In genomic region chr4:78002260-78002659, GRCh38 we compare ENCODE assay signal across 22 cellular contexts. TPM values are rescaled to one million over a fixed set of nuclear protein-coding genes. Genes with fewer than 3 reads are reported as not detected.
A peak's percentile ranks its signal among the peaks of the same experiment; 100 is the strongest.
DNase-seq lines count a peak whose midpoint lies in the region; ATAC-seq and TF ChIP-seq lines count a peak whose summit lies in the region.
"Had no signal": no experiment of that assay in that cellular context is flagged by ENCODE, and none has a peak within 500 bp of the region (broad histone marks: within the 10 kb centered on the region; RNA-seq: fewer than 3 reads in every experiment).

No MANE protein-coding gene starts in this region.

- H3K9ac ChIP-seq in H9 (ENCODE audit: extremely low read depth, insufficient read length, low read length) = no peak overlapping the region
- H3K9ac ChIP-seq: SK-N-SH had no signal

- no peak overlapping the region for H2BK5ac ChIP-seq in H9 (ENCODE audit: insufficient read length, low read length)

- no peaks in the 10 kb centered on the region for H3K79me1 ChIP-seq in H9 (ENCODE audit: insufficient read depth, low read depth, low read length, poor library complexity, severe bottlenecking)

- no peak overlapping the region for H3K4me3 ChIP-seq in SJCRH30
- no peak overlapping the region for H3K4me3 ChIP-seq in fibroblast of the aortic adventitia (ENCODE audit: low read depth, low read length)
- H3K4me3 ChIP-seq: thoracic aorta had no signal

- H3K27ac ChIP-seq in SJCRH30 (peak overlapping the region; percentile 21; the same call in 1 of the 2 replicates), H9 (ENCODE audit: insufficient read length, low read depth, low read length) (no peak overlapping the region)
- H3K27ac ChIP-seq: thoracic aorta had no signal

- H4K8ac ChIP-seq in H9 (replicated peaks; ENCODE audit: insufficient read length, low read depth, low read length) = no peak overlapping the region

- H3K4me1 ChIP-seq in SJCRH30 (peaks cover 19% of the 10 kb centered on the region), H9 (ENCODE audit: insufficient read depth, low read length) (no peaks in the 10 kb centered on the region)

- H2BK20ac ChIP-seq in H9 (ENCODE audit: low read depth, low read length, poor library complexity, severe bottlenecking) = no peak overlapping the region

- H4K5ac ChIP-seq in H9 (ENCODE audit: insufficient read length, low read depth, low read length) = no peak overlapping the region

- H3K23ac ChIP-seq in H9 (ENCODE audit: insufficient read length, low read depth, low read length) = no peak overlapping the region

- peaks cover 0 to 5% of the 10 kb centered on the region in 2 experiments; a peak in 3 of 4 replicates for H3K4me1 Mint-ChIP-seq in H9
- H3K4me1 Mint-ChIP-seq: stimulated activated naive B cell treated with anti-CD40 and anti-IgM and Interleukin-4, amounts not matched to agents 10 μg/mL and 1 μg/mL and 100 μg/mL, for 72 hours had no signal

- no peak overlapping the region for H2AK5ac ChIP-seq in H9 (ENCODE audit: insufficient read length, low read length)

- peaks cover 9% of the 10 kb centered on the region; the same call in 1 of the 2 replicates for H3K9me3 ChIP-seq in SJCRH30 (replicated peaks)
- H3K9me3 ChIP-seq in H9 (ENCODE audit: control insufficient read depth, low read depth, low read length) = no peaks in the 10 kb centered on the region
- H3K9me3 ChIP-seq: SK-N-SH, thoracic aorta had no signal

- H2BK15ac ChIP-seq in H9 (ENCODE audit: low read depth, low read length) = no peak overlapping the region

- H3K4me3 Mint-ChIP-seq in H9 = no peak overlapping the region
- H3K4me3 Mint-ChIP-seq: naive thymus-derived CD4-positive, alpha-beta T cell; stimulated activated naive B cell treated with anti-CD40 and anti-IgM and Interleukin-4, amounts not matched to agents 10 μg/mL and 1 μg/mL and 100 μg/mL, for 72 hours had no signal

- H4K91ac ChIP-seq in H9 (ENCODE audit: insufficient read length, low read depth, low read length) = no peak overlapping the region

- H2BK120ac ChIP-seq in H9 (ENCODE audit: low read depth, low read length, poor library complexity, severe bottlenecking) = no peak overlapping the region

- no peaks in the 10 kb centered on the region for H3K79me2 ChIP-seq in H9 (ENCODE audit: insufficient read depth, low read length)

- no peak overlapping the region for H3T11ph ChIP-seq in H9 (ENCODE audit: low read length)

- H3K4me2 ChIP-seq in H9 (ENCODE audit: insufficient read depth, insufficient read length, low read length) = no peak overlapping the region
- H3K4me2 ChIP-seq: SK-N-SH had no signal

- no peak overlapping the region for H3K56ac ChIP-seq in H9 (ENCODE audit: insufficient read length, low read depth, low read length)

- H3K4ac ChIP-seq in H9 (ENCODE audit: low read depth, low read length) = no peak overlapping the region

- H3K36me3 ChIP-seq in SJCRH30 = no peaks in the 10 kb centered on the region
- H3K36me3 ChIP-seq: thoracic aorta had no signal

- H3K27ac Mint-ChIP-seq in H9 = no peak overlapping the region
- H3K27ac Mint-ChIP-seq: naive thymus-derived CD4-positive, alpha-beta T cell; stimulated activated naive B cell treated with anti-CD40 and anti-IgM and Interleukin-4, amounts not matched to agents 10 μg/mL and 1 μg/mL and 100 μg/mL, for 72 hours had no signal

- no peak overlapping the region for H2AFZ ChIP-seq in H9 (ENCODE audit: low read length)

- H3K27me3 Mint-ChIP-seq in H9 (ENCODE audit: low read depth) = no peaks in the 10 kb centered on the region

- no peak for TF ChIP-seq CTCF in fibroblast of the aortic adventitia (IDR thresholded peaks at IDR 0.05; ENCODE audit: insufficient read depth, low read length)
- no peak for TF ChIP-seq CTCF in H9 (conservative IDR thresholded peaks at IDR 0.05)

- no peak for ATAC-seq in GM18867 (IDR thresholded peaks at IDR 0.05; ENCODE audit: unreplicated experiment)
- ATAC-seq: naive thymus-derived CD4-positive, alpha-beta T cell; stimulated activated naive B cell treated with anti-CD40 and anti-IgM and Interleukin-4, amounts not matched to agents 10 μg/mL and 1 μg/mL and 100 μg/mL, for 72 hours had no signal

- H3K18ac ChIP-seq in H9 (ENCODE audit: insufficient read length, low read depth, low read length) = no peak overlapping the region

- no peaks in the 10 kb centered on the region for H4K20me1 ChIP-seq in H9 (ENCODE audit: control insufficient read depth, insufficient read depth, insufficient read length)

- H3K9me3 Mint-ChIP-seq in H9 = peaks cover 1 to 4% of the 10 kb centered on the region in 2 experiments; a peak in 3 of 5 replicates
- H3K9me3 Mint-ChIP-seq: naive thymus-derived CD4-positive, alpha-beta T cell; stimulated activated naive B cell treated with anti-CD40 and anti-IgM and Interleukin-4, amounts not matched to agents 10 μg/mL and 1 μg/mL and 100 μg/mL, for 72 hours had no signal

- H3K23me2 ChIP-seq in H9 (ENCODE audit: insufficient read length, low read depth, low read length, poor library complexity, severe bottlenecking) = no peaks in the 10 kb centered on the region

- H3K27me3 ChIP-seq in SJCRH30 (no peaks in the 10 kb centered on the region), H9 (ENCODE audit: insufficient read depth, low read length) (no peaks in the 10 kb centered on the region)

- peaks cover 0 to 5% (median 0%) of the 10 kb centered on the region in 3 experiments; a peak in 4 of 7 replicates for H3K36me3 Mint-ChIP-seq in H9 (ENCODE audit: insufficient read depth in 1 of 3, low read depth in 3 of 3)
- H3K36me3 Mint-ChIP-seq: naive thymus-derived CD4-positive, alpha-beta T cell; stimulated activated naive B cell treated with anti-CD40 and anti-IgM and Interleukin-4, amounts not matched to agents 10 μg/mL and 1 μg/mL and 100 μg/mL, for 72 hours had no signal

- H3K14ac ChIP-seq in H9 (ENCODE audit: insufficient read depth, low read length) = no peak overlapping the region

- peak; percentile 64 for DNase-seq in EH (ENCODE audit: low read depth)
- DNase-seq in SJCRH30 = peak in 1 of 2 experiments; percentile 17
- DNase-seq in fibroblast of the aortic adventitia (ENCODE audit: low read depth) = peak; percentile 18
- peak; percentile 38 for DNase-seq in non-pigmented ciliary epithelial cell (ENCODE audit: low read depth)
- DNase-seq in H9 = no peak
- no peak for DNase-seq in NCI-H1417 (lab: John Stamatoyannopoulos, UW)
- DNase-seq in activated CD4-positive, alpha-beta T cell treated with anti-CD3 and anti-CD28 coated beads, Interleukin-2, amount 50 U/mL, for 4 hours = no peak
- DNase-seq: activated CD4-positive, alpha-beta T cell treated with anti-CD3 and anti-CD28 coated beads for 48 hours; activated naive CD4-positive, alpha-beta T cell treated with Interleukin-2 at 50 U/mL for 16 hours; activated T-cell treated with anti-CD3 and anti-CD28 coated beads, Interleukin-2, amount 50 U/mL, for 48 hours; dermis blood vessel endothelial cell; KG1; mesenchymal stem cell; naive thymus-derived CD4-positive, alpha-beta T cell; NCI-H146; NCI-H526 treated with DMSO at 0.1 percent for 48 hours; SK-N-SH; stimulated activated CD4-positive, alpha-beta T cell treated with anti-CD3 and anti-CD28 coated beads, Interleukin-4, amount 100 ng/mL, for 1 hour; stimulated activated naive B cell treated with anti-CD40 and anti-IgM and Interleukin-4, amounts not matched to agents 10 μg/mL and 1 μg/mL and 100 μg/mL, for 72 hours had no signal

- WGBS in H9 (ENCODE audit: extremely low coverage, insufficient read length, low lambda C conversion rate) = no CpG with 5 or more reads among the region's 4 CpGs

- no peak overlapping the region for H2BK12ac ChIP-seq in H9 (ENCODE audit: insufficient read length, low read depth, low read length)

RNA-seq across cellular contexts. Expression of gene FRAS1, which starts 54.9 kb away (rescaled TPM):
- 32.8 and 33.2 TPM in 2 replicates for total RNA-seq in SJCRH30 (2014; rRNA removed; shearing (Covaris generic))
- total RNA-seq in fibroblast of the aortic adventitia (ENCODE audit: low replicate concordance) (1.9 and 16.8 TPM in 2 replicates), H9 (2021) (50.3 and 58.5 TPM in 2 replicates)
- total RNA-seq: T-helper 2 cell treated with Interferon-gamma antibody and Interleukin-4, amounts not matched to agents 100 ng/mL and 5 ng/mL, for 36 hours had no signal

Comparison
In these comparisons a context has a peak if more than half of its experiments do, and no peak if none do; other contexts are left out.
1. DNase-seq: peak in EH (single experiment), fibroblast of the aortic adventitia (single experiment) and non-pigmented ciliary epithelial cell (single experiment); none in H9 (single experiment), NCI-H1417 (0 of 3) and activated CD4-positive, alpha-beta T cell treated with anti-CD3 and anti-CD28 coated beads, Interleukin-2, amount 50 U/mL, for 4 hours (0 of 2).